Comparison of ENCODE assay signal across 1 cellular context in the genomic region with DNA sequence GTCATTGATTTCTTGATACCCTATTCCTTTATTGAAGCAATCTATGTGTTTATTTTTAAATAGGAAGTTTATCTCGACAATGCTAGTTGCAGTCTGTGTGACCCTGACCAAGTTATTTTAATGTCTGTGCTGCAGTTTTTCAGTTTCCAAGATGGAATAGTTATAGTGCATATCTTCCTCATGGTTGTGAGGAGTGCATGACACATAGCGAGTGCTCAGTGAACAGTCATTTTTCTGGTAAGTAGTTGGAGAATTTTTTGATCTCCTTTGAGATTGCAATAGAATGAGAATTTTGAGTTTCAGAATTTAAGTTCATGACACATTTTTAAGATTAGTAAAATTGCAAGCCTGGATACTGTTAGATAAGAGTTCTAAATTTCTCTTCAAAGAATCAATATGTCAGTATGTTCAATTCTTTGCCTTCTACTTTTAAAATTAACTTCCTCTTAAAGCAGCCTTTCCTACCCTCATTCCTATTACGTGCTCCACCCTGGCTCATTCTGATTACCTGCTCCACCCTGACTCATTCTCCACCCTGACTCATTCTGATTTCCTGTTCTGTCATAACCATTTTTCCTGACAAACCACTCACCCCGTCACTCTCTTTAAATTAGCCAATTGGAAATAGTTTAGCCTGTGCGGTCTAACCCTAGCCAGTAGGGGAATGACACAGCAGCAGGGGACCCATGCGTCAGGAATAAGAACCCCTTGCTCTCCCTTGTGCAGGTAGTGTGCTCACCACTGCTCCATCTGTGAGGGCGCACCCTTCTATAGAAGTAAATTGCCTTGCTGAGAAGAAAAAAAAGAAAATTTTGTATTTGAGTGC.
TF ChIP-seq lines count a peak whose summit lies in the region.

No MANE protein-coding gene starts in this region.

TF ChIP-seq in IMR-90, 13 proteins besides CTCF, POLR2A, EP300 and RAD21 (continued from another document):
- TF ChIP-seq, protein P1, sequence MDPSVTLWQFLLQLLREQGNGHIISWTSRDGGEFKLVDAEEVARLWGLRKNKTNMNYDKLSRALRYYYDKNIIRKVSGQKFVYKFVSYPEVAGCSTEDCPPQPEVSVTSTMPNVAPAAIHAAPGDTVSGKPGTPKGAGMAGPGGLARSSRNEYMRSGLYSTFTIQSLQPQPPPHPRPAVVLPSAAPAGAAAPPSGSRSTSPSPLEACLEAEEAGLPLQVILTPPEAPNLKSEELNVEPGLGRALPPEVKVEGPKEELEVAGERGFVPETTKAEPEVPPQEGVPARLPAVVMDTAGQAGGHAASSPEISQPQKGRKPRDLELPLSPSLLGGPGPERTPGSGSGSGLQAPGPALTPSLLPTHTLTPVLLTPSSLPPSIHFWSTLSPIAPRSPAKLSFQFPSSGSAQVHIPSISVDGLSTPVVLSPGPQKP (IDR thresholded peaks at IDR 0.05; ENCODE audit: borderline replicate concordance, low read depth, low read length): no peak
- TF ChIP-seq RCOR1 (IDR thresholded peaks at IDR 0.05; ENCODE audit: insufficient replicate concordance, low read length): no peak
- TF ChIP-seq CHD1 (IDR thresholded peaks at IDR 0.05; ENCODE audit: low read depth, low read length): no peak
- no peak for TF ChIP-seq USF2 (IDR thresholded peaks at IDR 0.05; ENCODE audit: low read depth, low read length)
TF ChIP-seq in IMR-90: peak in this region for 0.
